In the genomic region with DNA sequence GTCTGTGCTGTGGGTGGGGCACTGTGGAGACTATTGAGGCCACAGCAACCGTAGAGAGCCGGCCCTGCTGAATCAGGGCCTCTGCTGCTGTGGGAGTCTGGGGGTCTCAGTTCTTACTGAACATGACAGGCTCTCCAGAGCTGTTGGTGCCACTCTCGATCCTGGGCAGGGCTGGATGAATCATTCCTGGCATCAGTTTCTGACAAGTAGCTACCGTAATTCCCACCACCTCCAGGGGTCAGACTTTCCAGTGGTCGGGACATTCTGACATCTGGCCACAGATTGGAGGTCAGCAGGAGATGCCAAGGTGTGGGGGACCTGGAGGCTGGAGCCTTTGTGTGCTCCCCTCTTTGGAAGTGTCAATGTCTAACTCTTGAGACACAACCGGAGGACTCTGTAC, we compare ENCODE assay signal across 24 cellular contexts.
DNase-seq lines count a peak whose midpoint lies in the region; ATAC-seq and TF ChIP-seq lines count a peak whose summit lies in the region.
"Had no signal": no experiment of that assay in that cellular context is flagged by ENCODE, and none has a peak within 500 bp of the region (broad histone marks: within the 10 kb centered on the region; RNA-seq: fewer than 3 reads in every experiment).

No MANE protein-coding gene starts in this region.

- H3K4me3 ChIP-seq in heart left ventricle = no peak overlapping the region
- no peak overlapping the region for H3K4me3 ChIP-seq in MG63
- no peak overlapping the region for H3K4me3 ChIP-seq in neuronal stem cell (ENCODE audit: low read length in 2 of 2)
- H3K4me3 ChIP-seq: GM12878, Peyer's patch, SJSA1 had no signal

- no peak overlapping the region for H3K23ac ChIP-seq in neuronal stem cell (ENCODE audit: low read depth, low read length, poor library complexity)

- H3K4ac ChIP-seq in neuronal stem cell (ENCODE audit: low read length) = no peak overlapping the region

- no peak overlapping the region for H2BK12ac ChIP-seq in neuronal stem cell (ENCODE audit: low read length)

- H3K14ac ChIP-seq in neuronal stem cell (ENCODE audit: low read length) = no peak overlapping the region

- intact Hi-C loops in cardiac septum (cut with DNase I) = no loop called here
- intact Hi-C loops in heart left ventricle (cut with DNase I) = no loop called here

- H4K91ac ChIP-seq in neuronal stem cell (ENCODE audit: low read depth, low read length, poor library complexity) = peak overlapping the region; percentile 28

- peak overlapping the region; percentile 78 for H2AK5ac ChIP-seq in neuronal stem cell (ENCODE audit: low read depth, low read length)

- TF ChIP-seq POLR2A in heart left ventricle (IDR thresholded peaks at IDR 0.05) = no peak
- no peak for TF ChIP-seq POLR2A in GM18505 (IDR thresholded peaks at IDR 0.05; ENCODE audit: borderline replicate concordance, extremely low read depth, insufficient read depth, insufficient read length)

- no peak overlapping the region for H2BK5ac ChIP-seq in neuronal stem cell (ENCODE audit: low read length)

- H3K18ac ChIP-seq in neuronal stem cell (ENCODE audit: low read length) = peak overlapping the region; percentile 41

- WGBS in heart left ventricle, 4 donors = 66 to 82% (median 76%) methylated on average over 3 to 6 of the region's 6 CpGs
- no CpG with 5 or more reads among the region's 6 CpGs for WGBS in neuronal stem cell (ENCODE audit: extremely low coverage in 2 of 2, insufficient read length in 2 of 2, insufficient replicate concordance in 1 of 2), 2 donors

- H3K27ac ChIP-seq in heart left ventricle (no peak overlapping the region), neuronal stem cell (replicated peaks; ENCODE audit: low read length) (no peak overlapping the region)
- H3K27ac ChIP-seq: HL-60, KMS-11, Peyer's patch, SJSA1 had no signal

- H3K36me3 ChIP-seq in heart left ventricle (no peaks in the 10 kb centered on the region), MG63 (no peaks in the 10 kb centered on the region), neuronal stem cell (replicated peaks in 1 of 2; ENCODE audit: control insufficient read depth in 2 of 2, insufficient read depth in 2 of 2, low read length in 2 of 2) (no peaks in the 10 kb centered on the region)
- H3K36me3 ChIP-seq: BE2C, Peyer's patch, SJSA1 had no signal

- no peak for TF ChIP-seq CTCF in heart left ventricle (IDR thresholded peaks at IDR 0.05)

- H3K9ac ChIP-seq in neuronal stem cell (ENCODE audit: low read depth, low read length, poor library complexity) = no peak overlapping the region
- H3K9ac ChIP-seq: KMS-11 had no signal

- ATAC-seq in heart left ventricle = no peak
- no peak for ATAC-seq in GM18505 (IDR thresholded peaks at IDR 0.05; ENCODE audit: unreplicated experiment)
- ATAC-seq in HG03571 (IDR thresholded peaks at IDR 0.05; ENCODE audit: unreplicated experiment) = no peak
- ATAC-seq: GM12878 had no signal

- H3K27me3 ChIP-seq in heart left ventricle (peaks cover 0 to 8% (median 0%) of the 10 kb centered on the region in 9 donors), MG63 (peaks cover 7% of the 10 kb centered on the region; the same call in 1 of the 2 replicates), neuronal stem cell (ENCODE audit: control insufficient read depth in 3 of 3, insufficient read depth in 3 of 3, low read depth in 1 of 3, low read length in 3 of 3) (no peaks in the 10 kb centered on the region)
- H3K27me3 ChIP-seq: BE2C, Peyer's patch, SJSA1 had no signal

- H2BK15ac ChIP-seq in neuronal stem cell (ENCODE audit: low read length) = no peak overlapping the region

- no peak overlapping the region for H2AFZ ChIP-seq in neuronal stem cell (ENCODE audit: low read length)

- no peaks in the 10 kb centered on the region for H3K4me1 ChIP-seq in heart left ventricle
- no peaks in the 10 kb centered on the region for H3K4me1 ChIP-seq in neuronal stem cell (ENCODE audit: control insufficient read depth in 2 of 2, insufficient read depth in 1 of 2, low read depth in 1 of 2, low read length in 2 of 2)
- H3K4me1 ChIP-seq: BE2C, Peyer's patch, SJSA1 had no signal

- H3K9me3 ChIP-seq in heart left ventricle (peaks cover 0 to 9% (median 0%) of the 10 kb centered on the region in 12 donors), MG63 (no peaks in the 10 kb centered on the region), neuronal stem cell (replicated peaks in 1 of 2; ENCODE audit: control insufficient read depth in 2 of 2, insufficient read depth in 1 of 2, low read depth in 1 of 2, low read length in 2 of 2) (peaks cover 0 to 16% of the 10 kb centered on the region in 2 donors)
- H3K9me3 ChIP-seq: BE2C had no signal

- no peak overlapping the region for H2BK120ac ChIP-seq in neuronal stem cell (ENCODE audit: low read depth, low read length)

- no peaks in the 10 kb centered on the region for H3K79me1 ChIP-seq in neuronal stem cell (ENCODE audit: low read depth, low read length)

- no peak overlapping the region for H4K8ac ChIP-seq in neuronal stem cell (ENCODE audit: low read depth, low read length)

- DNase-seq in cardiac septum (ENCODE audit: low spot score) = peak; percentile 71
- DNase-seq in heart left ventricle = no peak
- peak; percentile 17 for DNase-seq in MG63
- peak; percentile 52 for DNase-seq in iPS-NIHi11 (ENCODE audit: low spot score)
- DNase-seq in neuronal stem cell (ENCODE audit: low spot score) = no peak
- no peak for DNase-seq in SHP77 (lab: John Stamatoyannopoulos, UW)
- DNase-seq: BE2C, DMS79 treated with DMSO at 0.1 percent for 48 hours, IMR-90, MV-4-11, NCI-H1105 treated with DMSO at 0.1 percent for 48 hours, NCI-H1694, NCI-H2081, NCI-H2171 treated with DMSO at 0.1 percent for 48 hours, NCI-H524 treated with DMSO at 0.1 percent for 48 hours, NCI-H82, Peyer's patch, SW 1271 had no signal

- H3K4me2 ChIP-seq in neuronal stem cell (ENCODE audit: insufficient read depth, low read length, poor library complexity, severe bottlenecking) = no peak overlapping the region
- H3K4me2 ChIP-seq: KMS-11 had no signal

Comparison
In these comparisons a context has a peak if more than half of its experiments do, and no peak if none do; other contexts are left out.
1. DNase-seq: peak in cardiac septum (single experiment), MG63 (single experiment) and iPS-NIHi11 (single experiment); none in heart left ventricle (0 of 5), neuronal stem cell (single experiment) and SHP77 (0 of 2).